Comparison of ENCODE assay signal across 8 cellular contexts in genomic region chr1:44029911-44030605, GRCh38.
A peak's percentile ranks its signal among the peaks of the same experiment; 100 is the strongest.
DNase-seq lines count a peak whose midpoint lies in the region; ATAC-seq and TF ChIP-seq lines count a peak whose summit lies in the region.

No MANE protein-coding gene starts in this region.

- no peaks in the 10 kb centered on the region for H3K9me3 Mint-ChIP-seq in central memory CD8-positive, alpha-beta T cell

- no peaks in the 10 kb centered on the region for H3K27me3 Mint-ChIP-seq in central memory CD8-positive, alpha-beta T cell

- H3K4me1 Mint-ChIP-seq in central memory CD8-positive, alpha-beta T cell = peaks cover 16% of the 10 kb centered on the region

- TF ChIP-seq CTCF in AG09309 (IDR thresholded peaks at IDR 0.05; ENCODE audit: control insufficient read depth, insufficient read depth, low read depth, low read length, missing control alignments) = no peak

- DNase-seq in AG09309 (ENCODE audit: low read depth) (no peak), NCI-H345 (lab: John Stamatoyannopoulos, UW) (peak; percentile 83), kidney glomerular epithelial cell (lab: John Stamatoyannopoulos, UW) (peak; percentile 68)
- peak; percentile 69 for DNase-seq in activated CD4-positive, CD25-positive, alpha-beta regulatory T cell treated with anti-CD3 and anti-CD28 coated beads, Interleukin-2, amount 50 U/mL, for 16 hours (ENCODE audit: low read depth, low spot score)
- DNase-seq in central memory CD8-positive, alpha-beta T cell (ENCODE audit: low spot score in 2 of 2) = peak; percentile 66 to 69
- DNase-seq in stimulated activated CD4-positive, alpha-beta T cell treated with anti-CD3 and anti-CD28 coated beads, Interleukin-15, amount 100 ng/mL, for 24 hours = peak; percentile 95

- ATAC-seq in GM18907 (IDR thresholded peaks at IDR 0.05; ENCODE audit: unreplicated experiment) (peak; percentile 88), HG03108 (IDR thresholded peaks at IDR 0.05; ENCODE audit: unreplicated experiment) (peak; percentile 84)
- peak; percentile 82 for ATAC-seq in central memory CD8-positive, alpha-beta T cell (replicated peaks; ENCODE audit: extremely low read depth, poor library complexity, severe bottlenecking)

- peak overlapping the region; percentile 90 for H3K27ac Mint-ChIP-seq in central memory CD8-positive, alpha-beta T cell (ENCODE audit: low read depth)

- H3K4me3 ChIP-seq in AG09309 (ENCODE audit: control insufficient read depth, low read depth, low read length) = peak overlapping the region; percentile 95

- H3K36me3 Mint-ChIP-seq in central memory CD8-positive, alpha-beta T cell (ENCODE audit: insufficient read depth) = peaks cover 10% of the 10 kb centered on the region

- H3K4me3 Mint-ChIP-seq in central memory CD8-positive, alpha-beta T cell = peak overlapping the region; percentile 83
